In genomic region chr1:145041519-145041918, GRCh38 we compare ENCODE assay signal across 8 cellular contexts. TPM values are rescaled to one million over a fixed set of nuclear protein-coding genes. Genes with fewer than 3 reads are reported as not detected.
A peak's percentile ranks its signal among the peaks of the same experiment; 100 is the strongest.
DNase-seq lines count a peak whose midpoint lies in the region; ATAC-seq and TF ChIP-seq lines count a peak whose summit lies in the region.
"Not testable (repeated sequence)": the region's sequence is repeated elsewhere in the genome, so short reads cannot be mapped to it uniquely, and the experiment has no call there.

No MANE protein-coding gene starts in this region.

- H3K27me3 Mint-ChIP-seq in CD4-positive, CD25-positive, alpha-beta regulatory T cell; activated CD8-positive, alpha-beta T cell treated with anti-CD3 and anti-CD28 coated beads for 36 hours; naive thymus-derived CD4-positive, alpha-beta T cell: not testable (repeated sequence)

- H3K36me3 ChIP-seq in CD4-positive, CD25-positive, alpha-beta regulatory T cell (ENCODE audit: control insufficient read depth, insufficient read depth, low read length); naive thymus-derived CD4-positive, alpha-beta T cell (ENCODE audit: control insufficient read depth in 2 of 3, insufficient read depth in 3 of 3, low read length in 3 of 3): not testable (repeated sequence)

- not testable (repeated sequence) for H3K9me3 ChIP-seq in CD4-positive, CD25-positive, alpha-beta regulatory T cell (ENCODE audit: control insufficient read depth in 2 of 2, low read length in 2 of 2); naive thymus-derived CD4-positive, alpha-beta T cell (ENCODE audit: control insufficient read depth in 2 of 3, low read length in 3 of 3)

- not testable (repeated sequence) for H3K27me3 ChIP-seq in CD4-positive, CD25-positive, alpha-beta regulatory T cell (ENCODE audit: control insufficient read depth, insufficient read depth, low read length); naive thymus-derived CD4-positive, alpha-beta T cell (ENCODE audit: control insufficient read depth in 2 of 2, insufficient read depth in 2 of 2, low read length in 2 of 2)

- not testable (repeated sequence) for H3K4me1 Mint-ChIP-seq in CD4-positive, CD25-positive, alpha-beta regulatory T cell; activated CD8-positive, alpha-beta T cell treated with anti-CD3 and anti-CD28 coated beads for 36 hours (ENCODE audit: low read depth); naive thymus-derived CD4-positive, alpha-beta T cell

- CTCF ChIA-PET in activated CD8-positive, alpha-beta T cell treated with anti-CD3 and anti-CD28 coated beads for 36 hours (lab: Charles Lee); naive thymus-derived CD4-positive, alpha-beta T cell (lab: Charles Lee): not testable (repeated sequence)

- H3K4me3 ChIP-seq in CD4-positive, CD25-positive, alpha-beta regulatory T cell (ENCODE audit: low read depth, low read length); naive thymus-derived CD4-positive, alpha-beta T cell (ENCODE audit: low read length): not testable (repeated sequence)

- not testable (repeated sequence) for TF ChIP-seq CTCF in activated CD8-positive, alpha-beta T cell treated with anti-CD3 and anti-CD28 coated beads for 36 hours (IDR thresholded peaks at IDR 0.05)

- H3K27ac ChIP-seq in CD4-positive, CD25-positive, alpha-beta regulatory T cell (ENCODE audit: insufficient read depth, low read length, poor library complexity, severe bottlenecking); naive thymus-derived CD4-positive, alpha-beta T cell (ENCODE audit: low read depth, low read length): not testable (repeated sequence)

- H3K9me3 Mint-ChIP-seq in CD4-positive, CD25-positive, alpha-beta regulatory T cell; activated CD8-positive, alpha-beta T cell treated with anti-CD3 and anti-CD28 coated beads for 36 hours; naive thymus-derived CD4-positive, alpha-beta T cell: not testable (repeated sequence)

- H3K36me3 Mint-ChIP-seq in CD4-positive, CD25-positive, alpha-beta regulatory T cell; activated CD8-positive, alpha-beta T cell treated with anti-CD3 and anti-CD28 coated beads for 36 hours (ENCODE audit: low read depth); naive thymus-derived CD4-positive, alpha-beta T cell: not testable (repeated sequence)

- intact Hi-C loops in activated CD8-positive, alpha-beta T cell treated with anti-CD3 and anti-CD28 coated beads for 36 hours (cut with micrococcal nuclease); naive thymus-derived CD4-positive, alpha-beta T cell (cut with micrococcal nuclease): not testable (repeated sequence)

- H3K27ac Mint-ChIP-seq in CD4-positive, CD25-positive, alpha-beta regulatory T cell; activated CD8-positive, alpha-beta T cell treated with anti-CD3 and anti-CD28 coated beads for 36 hours; naive thymus-derived CD4-positive, alpha-beta T cell: not testable (repeated sequence)

- not testable (repeated sequence) for DNase-seq in CD4-positive, CD25-positive, alpha-beta regulatory T cell; naive thymus-derived CD4-positive, alpha-beta T cell
- peak; percentile 2 for DNase-seq in activated CD8-positive, alpha-beta T cell treated with anti-CD3 and anti-CD28 coated beads for 36 hours

- ATAC-seq in CD4-positive, CD25-positive, alpha-beta regulatory T cell (ENCODE audit: low read depth in 2 of 2) = peak; percentile 24 to 28
- ATAC-seq in GM18873 (IDR thresholded peaks at IDR 0.05; ENCODE audit: low FRiP score, unreplicated experiment) (peak; percentile 60), GM21367 (IDR thresholded peaks at IDR 0.05; ENCODE audit: unreplicated experiment) (peak; percentile 75), HG02610 (IDR thresholded peaks at IDR 0.05; ENCODE audit: unreplicated experiment) (peak; percentile 84), HG03045 (IDR thresholded peaks at IDR 0.05; ENCODE audit: unreplicated experiment) (peak; percentile 55), HG03442 (IDR thresholded peaks at IDR 0.05; ENCODE audit: unreplicated experiment) (peak; percentile 83)
- ATAC-seq in activated CD8-positive, alpha-beta T cell treated with anti-CD3 and anti-CD28 coated beads for 36 hours = peak; percentile 94
- ATAC-seq in naive thymus-derived CD4-positive, alpha-beta T cell = peak; percentile 36

- not testable (repeated sequence) for H3K4me1 ChIP-seq in CD4-positive, CD25-positive, alpha-beta regulatory T cell (ENCODE audit: control insufficient read depth, insufficient read depth, low read length, poor library complexity, severe bottlenecking); naive thymus-derived CD4-positive, alpha-beta T cell (ENCODE audit: control insufficient read depth in 2 of 2, insufficient read depth in 2 of 2, low read length in 2 of 2)

- POLR2A ChIA-PET in activated CD8-positive, alpha-beta T cell treated with anti-CD3 and anti-CD28 coated beads for 36 hours (lab: Charles Lee); naive thymus-derived CD4-positive, alpha-beta T cell (lab: Charles Lee): not testable (repeated sequence)

- not testable (repeated sequence) for H3K4me3 Mint-ChIP-seq in CD4-positive, CD25-positive, alpha-beta regulatory T cell; activated CD8-positive, alpha-beta T cell treated with anti-CD3 and anti-CD28 coated beads for 36 hours; naive thymus-derived CD4-positive, alpha-beta T cell

RNA-seq across cellular contexts. Expression of gene SRGAP2B, which starts 53.6 kb away (rescaled TPM):
- 36.7 TPM for total RNA-seq in CD4-positive, CD25-positive, alpha-beta regulatory T cell
- 1 to 10 TPM; 1.2 to 3.0 (median 2.1) TPM for polyA plus RNA-seq in CD4-positive, CD25-positive, alpha-beta regulatory T cell
- total RNA-seq in activated CD8-positive, alpha-beta T cell treated with anti-CD3 and anti-CD28 coated beads for 36 hours = 10 to 100 TPM; 14.4 to 15.7 TPM
- 10 to 100 TPM in 4 of 5 experiments, 1 to 10 TPM in 1; 9.3 to 37.3 (median 23.7) TPM for total RNA-seq in naive thymus-derived CD4-positive, alpha-beta T cell
- 1 to 10 TPM in 1 of 2 donors, under 1 TPM in 1; 0.85 to 2.3 TPM for polyA plus RNA-seq in naive thymus-derived CD4-positive, alpha-beta T cell

RNA-seq across cellular contexts. Expression of gene FAM72D, which starts 54.3 kb away (rescaled TPM):
- total RNA-seq in CD4-positive, CD25-positive, alpha-beta regulatory T cell = not detected
- polyA plus RNA-seq in CD4-positive, CD25-positive, alpha-beta regulatory T cell = under 1 TPM in 2 of 4 donors, not detected in 2; 0.38 to 0.47 TPM
- total RNA-seq in activated CD8-positive, alpha-beta T cell treated with anti-CD3 and anti-CD28 coated beads for 36 hours = 10 to 100 TPM; 21.0 to 23.2 TPM
- total RNA-seq in naive thymus-derived CD4-positive, alpha-beta T cell = 1 to 10 TPM in 1 of 5 experiments, not detected in 4; 4.9 TPM
- not detected for polyA plus RNA-seq in naive thymus-derived CD4-positive, alpha-beta T cell

Comparison
In these comparisons a context has a peak if more than half of its experiments do, and no peak if none do; other contexts are left out.
1. ATAC-seq: peak in every context shown above with its lines; median percentile 94 in activated CD8-positive, alpha-beta T cell treated with anti-CD3 and anti-CD28 coated beads for 36 hours; 84 in HG02610; 83 in HG03442; 75 in GM21367; 60 in GM18873; 55 in HG03045; 36 in naive thymus-derived CD4-positive, alpha-beta T cell; 26 in CD4-positive, CD25-positive, alpha-beta regulatory T cell.